1 cellular context compared by ENCODE assay signal in the genomic region with DNA sequence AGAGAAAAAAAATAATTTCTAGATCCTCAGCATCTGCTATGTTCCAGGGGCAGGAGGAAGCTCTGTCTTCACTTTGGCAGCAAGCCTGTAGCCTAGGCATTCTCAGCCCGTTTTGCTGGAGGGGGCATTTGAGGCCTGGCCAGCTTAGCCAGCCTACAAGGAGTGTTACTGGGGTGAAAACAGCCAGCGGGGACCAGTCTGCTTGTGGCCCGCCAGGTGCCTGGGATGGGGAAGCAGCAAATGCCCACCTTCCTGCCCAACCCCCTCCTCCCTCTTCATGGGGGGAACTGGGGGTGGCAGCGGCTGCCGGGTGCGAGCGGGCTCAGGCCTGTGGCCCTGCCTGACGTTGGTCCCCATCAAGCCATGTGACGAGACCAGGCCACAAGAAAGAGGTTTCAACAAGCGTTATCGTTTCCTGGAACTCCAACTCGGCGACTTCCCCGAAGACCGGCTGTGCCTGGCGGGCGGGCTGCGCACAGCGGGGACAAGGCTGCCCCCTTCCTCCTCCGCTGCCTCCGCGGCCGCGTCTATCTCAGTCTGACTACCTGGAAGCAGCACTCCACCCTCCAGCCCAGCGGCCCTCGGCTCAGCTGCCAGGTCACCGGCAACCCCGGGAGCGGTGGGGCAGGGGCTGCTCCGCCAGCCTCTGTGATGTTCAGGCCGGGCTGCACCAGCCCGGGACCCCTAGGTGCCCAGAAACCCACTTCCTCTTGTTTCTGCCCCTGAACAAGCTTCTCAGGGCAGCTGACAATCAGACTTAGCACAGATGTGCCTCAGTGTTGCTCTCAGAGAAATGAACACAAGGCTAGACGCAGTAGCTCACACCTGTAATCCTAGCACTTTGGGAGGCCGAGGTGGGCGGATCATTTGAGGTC.
A peak's percentile ranks its signal among the peaks of the same experiment; 100 is the strongest.
TF ChIP-seq lines count a peak whose summit lies in the region.

No MANE protein-coding gene starts in this region.

TF ChIP-seq in GM12878, 131 proteins besides CTCF, POLR2A, EP300 and RAD21 (continued from another document and continues in another):
- TF ChIP-seq, protein P1, sequence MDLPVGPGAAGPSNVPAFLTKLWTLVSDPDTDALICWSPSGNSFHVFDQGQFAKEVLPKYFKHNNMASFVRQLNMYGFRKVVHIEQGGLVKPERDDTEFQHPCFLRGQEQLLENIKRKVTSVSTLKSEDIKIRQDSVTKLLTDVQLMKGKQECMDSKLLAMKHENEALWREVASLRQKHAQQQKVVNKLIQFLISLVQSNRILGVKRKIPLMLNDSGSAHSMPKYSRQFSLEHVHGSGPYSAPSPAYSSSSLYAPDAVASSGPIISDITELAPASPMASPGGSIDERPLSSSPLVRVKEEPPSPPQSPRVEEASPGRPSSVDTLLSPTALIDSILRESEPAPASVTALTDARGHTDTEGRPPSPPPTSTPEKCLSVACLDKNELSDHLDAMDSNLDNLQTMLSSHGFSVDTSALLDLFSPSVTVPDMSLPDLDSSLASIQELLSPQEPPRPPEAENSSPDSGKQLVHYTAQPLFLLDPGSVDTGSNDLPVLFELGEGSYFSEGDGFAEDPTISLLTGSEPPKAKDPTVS (IDR thresholded peaks at IDR 0.05; ENCODE audit: low read depth, low read length) = no peak
- TF ChIP-seq SRF (IDR thresholded peaks at IDR 0.05; ENCODE audit: low read depth in 2 of 2, low read length in 2 of 2) (no peak), BCL11A (IDR thresholded peaks at IDR 0.05; ENCODE audit: low read depth, low read length) (no peak), SREBF1 (IDR thresholded peaks at IDR 0.05; ENCODE audit: low read length) (no peak), CHD4 (IDR thresholded peaks at IDR 0.05) (no peak), JUND (IDR thresholded peaks at IDR 0.05; ENCODE audit: low read depth, low read length) (no peak), IKZF1 (conservative IDR thresholded peaks at IDR 0.05) (peak; percentile 86), NRF1 (conservative IDR thresholded peaks at IDR 0.05; ENCODE audit: low read depth, low read length) (no peak), EZH2 (IDR thresholded peaks at IDR 0.05; ENCODE audit: borderline replicate concordance, control insufficient read depth, low read depth, low read length) (no peak), TARDBP (IDR thresholded peaks at IDR 0.05; ENCODE audit: borderline replicate concordance) (no peak), NFXL1 (IDR thresholded peaks at IDR 0.05; ENCODE audit: borderline replicate concordance) (no peak), MTA3 (IDR thresholded peaks at IDR 0.05; ENCODE audit: borderline replicate concordance, low read length) (no peak; the same call in 1 of the 2 replicates), YBX1 (IDR thresholded peaks at IDR 0.05) (no peak), NFYA (IDR thresholded peaks at IDR 0.05; ENCODE audit: borderline replicate concordance, low read depth, low read length) (no peak), PAX5 (IDR thresholded peaks at IDR 0.05; ENCODE audit: borderline replicate concordance, low read depth, low read length) (peak; percentile 35; the same call in 1 of the 2 replicates), SPI1 (IDR thresholded peaks at IDR 0.05; ENCODE audit: borderline replicate concordance, insufficient read depth, low read depth, low read length) (peak; percentile 31; the same call in 1 of the 2 replicates), CEBPZ (IDR thresholded peaks at IDR 0.05; ENCODE audit: low read depth, low read length) (no peak), ZNF24 (IDR thresholded peaks at IDR 0.05) (no peak), TAF1 (IDR thresholded peaks at IDR 0.05; ENCODE audit: borderline replicate concordance, low read depth, low read length) (no peak), MEF2A (IDR thresholded peaks at IDR 0.05; ENCODE audit: insufficient read depth, low read depth, low read length) (0 out of 2 replicates have a peak, but pooled peaks have one; percentile 22), RFX5 (IDR thresholded peaks at IDR 0.05; ENCODE audit: low read depth, low read length) (no peak), IRF3 (IDR thresholded peaks at IDR 0.05) (no peak), LARP7 (IDR thresholded peaks at IDR 0.05) (peak; percentile 45; the same call in 1 of the 2 replicates), TCF7 (IDR thresholded peaks at IDR 0.05; ENCODE audit: borderline replicate concordance) (peak; percentile 84), CREB1 (IDR thresholded peaks at IDR 0.05; ENCODE audit: low read depth) (peak; percentile 58)
- TF ChIP-seq, protein P2, sequence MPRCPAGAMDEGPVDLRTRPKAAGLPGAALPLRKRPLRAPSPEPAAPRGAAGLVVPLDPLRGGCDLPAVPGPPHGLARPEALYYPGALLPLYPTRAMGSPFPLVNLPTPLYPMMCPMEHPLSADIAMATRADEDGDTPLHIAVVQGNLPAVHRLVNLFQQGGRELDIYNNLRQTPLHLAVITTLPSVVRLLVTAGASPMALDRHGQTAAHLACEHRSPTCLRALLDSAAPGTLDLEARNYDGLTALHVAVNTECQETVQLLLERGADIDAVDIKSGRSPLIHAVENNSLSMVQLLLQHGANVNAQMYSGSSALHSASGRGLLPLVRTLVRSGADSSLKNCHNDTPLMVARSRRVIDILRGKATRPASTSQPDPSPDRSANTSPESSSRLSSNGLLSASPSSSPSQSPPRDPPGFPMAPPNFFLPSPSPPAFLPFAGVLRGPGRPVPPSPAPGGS (IDR thresholded peaks at IDR 0.05; ENCODE audit: borderline replicate concordance, insufficient read depth, low read depth, low read length, poor library complexity, severe bottlenecking) = no peak
- TF ChIP-seq, protein P3, sequence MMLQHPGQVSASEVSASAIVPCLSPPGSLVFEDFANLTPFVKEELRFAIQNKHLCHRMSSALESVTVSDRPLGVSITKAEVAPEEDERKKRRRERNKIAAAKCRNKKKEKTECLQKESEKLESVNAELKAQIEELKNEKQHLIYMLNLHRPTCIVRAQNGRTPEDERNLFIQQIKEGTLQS (IDR thresholded peaks at IDR 0.05; ENCODE audit: borderline replicate concordance, extremely low read depth, low read depth, low read length) = no peak
- TF ChIP-seq, protein P4, sequence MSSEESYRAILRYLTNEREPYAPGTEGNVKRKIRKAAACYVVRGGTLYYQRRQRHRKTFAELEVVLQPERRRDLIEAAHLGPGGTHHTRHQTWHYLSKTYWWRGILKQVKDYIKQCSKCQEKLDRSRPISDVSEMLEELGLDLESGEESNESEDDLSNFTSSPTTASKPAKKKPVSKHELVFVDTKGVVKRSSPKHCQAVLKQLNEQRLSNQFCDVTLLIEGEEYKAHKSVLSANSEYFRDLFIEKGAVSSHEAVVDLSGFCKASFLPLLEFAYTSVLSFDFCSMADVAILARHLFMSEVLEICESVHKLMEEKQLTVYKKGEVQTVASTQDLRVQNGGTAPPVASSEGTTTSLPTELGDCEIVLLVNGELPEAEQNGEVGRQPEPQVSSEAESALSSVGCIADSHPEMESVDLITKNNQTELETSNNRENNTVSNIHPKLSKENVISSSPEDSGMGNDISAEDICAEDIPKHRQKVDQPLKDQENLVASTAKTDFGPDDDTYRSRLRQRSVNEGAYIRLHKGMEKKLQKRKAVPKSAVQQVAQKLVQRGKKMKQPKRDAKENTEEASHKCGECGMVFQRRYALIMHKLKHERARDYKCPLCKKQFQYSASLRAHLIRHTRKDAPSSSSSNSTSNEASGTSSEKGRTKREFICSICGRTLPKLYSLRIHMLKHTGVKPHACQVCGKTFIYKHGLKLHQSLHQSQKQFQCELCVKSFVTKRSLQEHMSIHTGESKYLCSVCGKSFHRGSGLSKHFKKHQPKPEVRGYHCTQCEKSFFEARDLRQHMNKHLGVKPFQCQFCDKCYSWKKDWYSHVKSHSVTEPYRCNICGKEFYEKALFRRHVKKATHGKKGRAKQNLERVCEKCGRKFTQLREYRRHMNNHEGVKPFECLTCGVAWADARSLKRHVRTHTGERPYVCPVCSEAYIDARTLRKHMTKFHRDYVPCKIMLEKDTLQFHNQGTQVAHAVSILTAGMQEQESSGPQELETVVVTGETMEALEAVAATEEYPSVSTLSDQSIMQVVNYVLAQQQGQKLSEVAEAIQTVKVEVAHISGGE (CRISPR knock-in tag; IDR thresholded peaks at IDR 0.05) = no peak
- TF ChIP-seq, protein P5, sequence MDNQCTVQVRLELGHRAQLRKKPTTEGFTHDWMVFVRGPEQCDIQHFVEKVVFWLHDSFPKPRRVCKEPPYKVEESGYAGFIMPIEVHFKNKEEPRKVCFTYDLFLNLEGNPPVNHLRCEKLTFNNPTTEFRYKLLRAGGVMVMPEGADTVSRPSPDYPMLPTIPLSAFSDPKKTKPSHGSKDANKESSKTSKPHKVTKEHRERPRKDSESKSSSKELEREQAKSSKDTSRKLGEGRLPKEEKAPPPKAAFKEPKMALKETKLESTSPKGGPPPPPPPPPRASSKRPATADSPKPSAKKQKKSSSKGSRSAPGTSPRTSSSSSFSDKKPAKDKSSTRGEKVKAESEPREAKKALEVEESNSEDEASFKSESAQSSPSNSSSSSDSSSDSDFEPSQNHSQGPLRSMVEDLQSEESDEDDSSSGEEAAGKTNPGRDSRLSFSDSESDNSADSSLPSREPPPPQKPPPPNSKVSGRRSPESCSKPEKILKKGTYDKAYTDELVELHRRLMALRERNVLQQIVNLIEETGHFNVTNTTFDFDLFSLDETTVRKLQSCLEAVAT (IDR thresholded peaks at IDR 0.05) = 0 out of 2 replicates have a peak, but pooled peaks have one; percentile 29
- TF ChIP-seq, protein P6, sequence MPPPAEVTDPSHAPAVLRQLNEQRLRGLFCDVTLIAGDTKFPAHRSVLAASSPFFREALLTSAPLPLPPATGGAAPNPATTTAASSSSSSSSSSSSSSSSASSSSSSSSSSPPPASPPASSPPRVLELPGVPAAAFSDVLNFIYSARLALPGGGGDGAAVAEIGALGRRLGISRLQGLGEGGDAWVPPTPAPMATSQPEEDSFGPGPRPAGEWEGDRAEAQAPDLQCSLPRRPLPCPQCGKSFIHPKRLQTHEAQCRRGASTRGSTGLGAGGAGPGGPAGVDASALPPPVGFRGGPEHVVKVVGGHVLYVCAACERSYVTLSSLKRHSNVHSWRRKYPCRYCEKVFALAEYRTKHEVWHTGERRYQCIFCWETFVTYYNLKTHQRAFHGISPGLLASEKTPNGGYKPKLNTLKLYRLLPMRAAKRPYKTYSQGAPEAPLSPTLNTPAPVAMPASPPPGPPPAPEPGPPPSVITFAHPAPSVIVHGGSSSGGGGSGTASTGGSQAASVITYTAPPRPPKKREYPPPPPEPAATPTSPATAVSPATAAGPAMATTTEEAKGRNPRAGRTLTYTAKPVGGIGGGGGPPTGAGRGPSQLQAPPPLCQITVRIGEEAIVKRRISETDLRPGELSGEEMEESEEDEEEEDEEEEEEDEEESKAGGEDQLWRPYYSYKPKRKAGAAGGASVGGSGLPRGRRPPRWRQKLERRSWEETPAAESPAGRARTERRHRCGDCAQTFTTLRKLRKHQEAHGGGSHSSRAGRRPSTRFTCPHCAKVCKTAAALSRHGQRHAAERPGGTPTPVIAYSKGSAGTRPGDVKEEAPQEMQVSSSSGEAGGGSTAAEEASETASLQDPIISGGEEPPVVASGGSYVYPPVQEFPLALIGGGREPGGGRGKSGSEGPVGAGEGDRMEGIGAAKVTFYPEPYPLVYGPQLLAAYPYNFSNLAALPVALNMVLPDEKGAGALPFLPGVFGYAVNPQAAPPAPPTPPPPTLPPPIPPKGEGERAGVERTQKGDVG (CRISPR knock-in tag; IDR thresholded peaks at IDR 0.05) = peak; percentile 52; the same call in 1 of the 2 replicates
- TF ChIP-seq, protein P7, sequence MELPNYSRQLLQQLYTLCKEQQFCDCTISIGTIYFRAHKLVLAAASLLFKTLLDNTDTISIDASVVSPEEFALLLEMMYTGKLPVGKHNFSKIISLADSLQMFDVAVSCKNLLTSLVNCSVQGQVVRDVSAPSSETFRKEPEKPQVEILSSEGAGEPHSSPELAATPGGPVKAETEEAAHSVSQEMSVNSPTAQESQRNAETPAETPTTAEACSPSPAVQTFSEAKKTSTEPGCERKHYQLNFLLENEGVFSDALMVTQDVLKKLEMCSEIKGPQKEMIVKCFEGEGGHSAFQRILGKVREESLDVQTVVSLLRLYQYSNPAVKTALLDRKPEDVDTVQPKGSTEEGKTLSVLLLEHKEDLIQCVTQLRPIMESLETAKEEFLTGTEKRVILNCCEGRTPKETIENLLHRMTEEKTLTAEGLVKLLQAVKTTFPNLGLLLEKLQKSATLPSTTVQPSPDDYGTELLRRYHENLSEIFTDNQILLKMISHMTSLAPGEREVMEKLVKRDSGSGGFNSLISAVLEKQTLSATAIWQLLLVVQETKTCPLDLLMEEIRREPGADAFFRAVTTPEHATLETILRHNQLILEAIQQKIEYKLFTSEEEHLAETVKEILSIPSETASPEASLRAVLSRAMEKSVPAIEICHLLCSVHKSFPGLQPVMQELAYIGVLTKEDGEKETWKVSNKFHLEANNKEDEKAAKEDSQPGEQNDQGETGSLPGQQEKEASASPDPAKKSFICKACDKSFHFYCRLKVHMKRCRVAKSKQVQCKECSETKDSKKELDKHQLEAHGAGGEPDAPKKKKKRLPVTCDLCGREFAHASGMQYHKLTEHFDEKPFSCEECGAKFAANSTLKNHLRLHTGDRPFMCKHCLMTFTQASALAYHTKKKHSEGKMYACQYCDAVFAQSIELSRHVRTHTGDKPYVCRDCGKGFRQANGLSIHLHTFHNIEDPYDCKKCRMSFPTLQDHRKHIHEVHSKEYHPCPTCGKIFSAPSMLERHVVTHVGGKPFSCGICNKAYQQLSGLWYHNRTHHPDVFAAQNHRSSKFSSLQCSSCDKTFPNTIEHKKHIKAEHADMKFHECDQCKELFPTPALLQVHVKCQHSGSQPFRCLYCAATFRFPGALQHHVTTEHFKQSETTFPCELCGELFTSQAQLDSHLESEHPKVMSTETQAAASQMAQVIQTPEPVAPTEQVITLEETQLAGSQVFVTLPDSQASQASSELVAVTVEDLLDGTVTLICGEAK (IDR thresholded peaks at IDR 0.05; ENCODE audit: borderline replicate concordance) = no peak; the same call in 1 of the 2 replicates
